Comparison of ENCODE assay signal across 8 cellular contexts in genomic region chr2:218687400-218688060, GRCh38. TPM values are rescaled to one million over a fixed set of nuclear protein-coding genes. Genes with fewer than 3 reads are reported as not detected.
DNase-seq lines count a peak whose midpoint lies in the region; ATAC-seq, FAIRE-seq and TF ChIP-seq lines count a peak whose summit lies in the region.
"Not testable (repeated sequence)": the region's sequence is repeated elsewhere in the genome, so short reads cannot be mapped to it uniquely, and the experiment has no call there.

No MANE protein-coding gene starts in this region.

- peaks cover 28% of the 10 kb centered on the region for H3K36me3 Mint-ChIP-seq in GM23338 (ENCODE audit: low read depth)

- not testable (repeated sequence) for H3K27me3 Mint-ChIP-seq in GM23338 (ENCODE audit: insufficient read depth, low read depth, poor library complexity)

- H3K27ac ChIP-seq in GM23338 (ENCODE audit: low read depth); liver (ENCODE audit: low read depth in 1 of 2, low read length in 2 of 2): not testable (repeated sequence)

- TF ChIP-seq RAD21 in liver (IDR thresholded peaks at IDR 0.05), result peak; percentile 82 to 93

- H3K9ac ChIP-seq in liver (ENCODE audit: low read depth in 1 of 2, low read length in 2 of 2), result not testable (repeated sequence)

- H3F3A ChIP-seq in GM23338 (replicated peaks; ENCODE audit: low read depth), result not testable (repeated sequence)

- H3K9me2 ChIP-seq in GM23338 (ENCODE audit: insufficient read depth), result not testable (repeated sequence)

- TF ChIP-seq CTCF in GM23338 (conservative IDR thresholded peaks at IDR 0.05; ENCODE audit: low read depth in 2 of 2), result peak; percentile 86 to 91
- TF ChIP-seq CTCF in liver (IDR thresholded peaks at IDR 0.05; ENCODE audit: low read depth, low read length, missing input control), result peak; percentile 81

- not testable (repeated sequence) for H3K9me3 Mint-ChIP-seq in GM23338

- H3K79me2 ChIP-seq in GM23338 (replicated peaks; ENCODE audit: insufficient read depth), result not testable (repeated sequence)

- FAIRE-seq in RCC 7860 (lab: Jason Lieb, UNC), result peak; percentile 79

- H2AFZ ChIP-seq in GM23338, result not testable (repeated sequence)

- not testable (repeated sequence) for H3K27me3 ChIP-seq in GM23338 (ENCODE audit: insufficient read depth); liver (ENCODE audit: control insufficient read depth in 4 of 4, insufficient read depth in 4 of 4, low read length in 3 of 4)

- H3K4me1 Mint-ChIP-seq in GM23338, result not testable (repeated sequence)

- not testable (repeated sequence) for H4K20me1 ChIP-seq in GM23338 (replicated peaks; ENCODE audit: insufficient read depth)

- DNase-seq in CD1c-positive myeloid dendritic cell (ENCODE audit: extremely low spot score), result peak; percentile 79
- peak; percentile 90 for DNase-seq in GM23338 (ENCODE audit: low spot score)
- peak; percentile 18 for DNase-seq in NCI-H1436 (lab: John Stamatoyannopoulos, UW)
- peak; percentile 64 for DNase-seq in RCC 7860 (ENCODE audit: low spot score)
- DNase-seq in activated effector memory CD4-positive, alpha-beta T cell treated with anti-CD3 and anti-CD28 coated beads, Interleukin-2, amount 50 U/mL, for 16 hours, result peak; percentile 65
- peak; percentile 9 for DNase-seq in stimulated activated CD4-positive, alpha-beta T cell treated with anti-CD3 and anti-CD28 coated beads, Interleukin-1b, Interleukin-23, amount 100 ng/mL, for 48 hours

- H3K9me3 ChIP-seq in liver (ENCODE audit: control insufficient read depth in 4 of 4, low read length in 3 of 4), result not testable (repeated sequence)

- H3K4me2 ChIP-seq in GM23338, result not testable (repeated sequence)

- not testable (repeated sequence) for H3K4me3 ChIP-seq in GM23338; liver (ENCODE audit: low read depth in 1 of 3, low read length in 3 of 3)

- peak; percentile 99 for ATAC-seq in GM23338
- peak; percentile 91 for ATAC-seq in esophagus mucosa

- H3K27ac Mint-ChIP-seq in GM23338, result not testable (repeated sequence)

- WGBS in liver, result 23% methylated on average over 5 of the region's 5 CpGs

- H3K4me1 ChIP-seq in GM23338 (ENCODE audit: insufficient read depth); liver (ENCODE audit: control insufficient read depth in 4 of 4, insufficient read depth in 4 of 4, low read length in 3 of 4): not testable (repeated sequence)

- H3K4me3 Mint-ChIP-seq in GM23338, result not testable (repeated sequence)

- H3K36me3 ChIP-seq in GM23338 (ENCODE audit: insufficient read depth) (peaks cover 17% of the 10 kb centered on the region; the same call in 1 of the 2 replicates), liver (ENCODE audit: control insufficient read depth in 4 of 4, insufficient read depth in 3 of 4, low read depth in 1 of 4, low read length in 3 of 4) (peaks cover 2 to 14% (median 6%) of the 10 kb centered on the region in 4 donors)

TF ChIP-seq in GM23338, 12 proteins besides CTCF, POLR2A, EP300 and RAD21:
- 0 out of 2 replicates have a peak, but pooled peaks have one; percentile 6 for TF ChIP-seq CREB1 (CRISPR knock-in tag; IDR thresholded peaks at IDR 0.05; ENCODE audit: low read depth)
TF ChIP-seq in GM23338: peak in this region for 1; not testable (repeated sequence) for 11.

TF ChIP-seq in liver, 16 proteins besides CTCF, POLR2A, EP300 and RAD21:
- TF ChIP-seq GABPA (IDR thresholded peaks at IDR 0.05 in 1 of 2, conservative IDR thresholded peaks at IDR 0.05 in 1 of 2) (peak in 1 of 2 donors; percentile 23), HNF4A (conservative IDR thresholded peaks at IDR 0.05) (peak; percentile 13 to 37), RXRA (IDR thresholded peaks at IDR 0.05) (peak in 1 of 2 donors; percentile 10)

RNA-seq across cellular contexts. Expression of gene STK36, which starts 15.6 kb away (rescaled TPM):
- total RNA-seq in GM23338 (2014; rRNA removed; shearing (Covaris generic)), result 24.2 and 26.3 TPM in 2 replicates
- polyA plus RNA-seq in GM23338 (2016; fragmentation: Nextera tagmentation; extraction: Ambion mirVana) (17.2 and 21.2 TPM in 2 replicates), liver (1 to 10 TPM; 5.2 to 8.9 TPM)
- total RNA-seq in esophagus mucosa (12.0 TPM), liver (10 to 100 TPM in 1 of 2 donors, 1 to 10 TPM in 1; 5.1 to 17.2 TPM)

RNA-seq across cellular contexts. Expression of gene RNF25, which starts 15.7 kb away (rescaled TPM):
- total RNA-seq in GM23338 (2014; rRNA removed; shearing (Covaris generic)), result 18.3 and 22.1 TPM in 2 replicates
- polyA plus RNA-seq in GM23338 (2016; fragmentation: Nextera tagmentation; extraction: Ambion mirVana) (22.2 and 26.8 TPM in 2 replicates), liver (10 to 100 TPM in 1 of 2 donors, 1 to 10 TPM in 1; 3.3 to 14.0 TPM)
- total RNA-seq in esophagus mucosa (15.3 TPM), liver (1 to 10 TPM; 6.5 to 8.2 TPM)

RNA-seq across cellular contexts. Expression of gene TTLL4, which starts 23.1 kb away (rescaled TPM):
- 77.8 and 86.9 TPM in 2 replicates for total RNA-seq in GM23338 (2014; rRNA removed; shearing (Covaris generic))
- polyA plus RNA-seq in GM23338 (2016; fragmentation: Nextera tagmentation; extraction: Ambion mirVana), result 48.7 and 53.5 TPM in 2 replicates
- total RNA-seq in esophagus mucosa, result 14.0 TPM
- total RNA-seq in liver, result 10 to 100 TPM in 1 of 2 donors, 1 to 10 TPM in 1; 6.9 to 14.0 TPM
- 1 to 10 TPM; 5.7 to 6.4 TPM for polyA plus RNA-seq in liver

RNA-seq across cellular contexts. Expression of gene BCS1L, which starts 28.0 kb away (rescaled TPM):
- total RNA-seq in GM23338 (2014; rRNA removed; shearing (Covaris generic)), result 16.9 and 23.5 TPM in 2 replicates
- polyA plus RNA-seq in GM23338 (2016; fragmentation: Nextera tagmentation; extraction: Ambion mirVana), result 28.9 and 31.6 TPM in 2 replicates
- 43.9 TPM for total RNA-seq in esophagus mucosa
- 10 to 100 TPM; 14.8 to 27.5 TPM for total RNA-seq in liver
- polyA plus RNA-seq in liver, result 10 to 100 TPM; 22.9 to 30.1 TPM

RNA-seq across cellular contexts. Expression of gene ZNF142, which starts 28.1 kb away (rescaled TPM):
- 26.4 and 32.8 TPM in 2 replicates for total RNA-seq in GM23338 (2014; rRNA removed; shearing (Covaris generic))
- polyA plus RNA-seq in GM23338 (2016; fragmentation: Nextera tagmentation; extraction: Ambion mirVana), result 14.6 and 14.9 TPM in 2 replicates
- total RNA-seq in esophagus mucosa, result 13.8 TPM
- 1 to 10 TPM; 6.0 to 7.4 TPM for total RNA-seq in liver
- 1 to 10 TPM; 2.2 to 3.7 TPM for polyA plus RNA-seq in liver

Comparison
In these comparisons a context has a peak if more than half of its experiments do, and no peak if none do; other contexts are left out.
1. DNase-seq: peak in every context shown above with its lines; median percentile 90 in GM23338; 79 in CD1c-positive myeloid dendritic cell; 65 in activated effector memory CD4-positive, alpha-beta T cell treated with anti-CD3 and anti-CD28 coated beads, Interleukin-2, amount 50 U/mL, for 16 hours; 64 in RCC 7860; 18 in NCI-H1436; 9 in stimulated activated CD4-positive, alpha-beta T cell treated with anti-CD3 and anti-CD28 coated beads, Interleukin-1b, Interleukin-23, amount 100 ng/mL, for 48 hours.